13 cellular contexts compared by ENCODE assay signal in genomic region chr1:213939888-213940287, GRCh38. TPM values are rescaled to one million over a fixed set of nuclear protein-coding genes. Genes with fewer than 3 reads are reported as not detected.
A peak's percentile ranks its signal among the peaks of the same experiment; 100 is the strongest.
DNase-seq lines count a peak whose midpoint lies in the region; ATAC-seq and TF ChIP-seq lines count a peak whose summit lies in the region.
"Had no signal": no experiment of that assay in that cellular context is flagged by ENCODE, and none has a peak within 500 bp of the region (broad histone marks: within the 10 kb centered on the region; RNA-seq: fewer than 3 reads in every experiment).

No MANE protein-coding gene starts in this region.

- H4K5ac ChIP-seq in IMR-90 (ENCODE audit: low read depth, low read length), result no peak overlapping the region

- H3K4me1 Mint-ChIP-seq in endodermal cell, result peaks cover 13% of the 10 kb centered on the region
- H3K4me1 Mint-ChIP-seq: B cell had no signal

- TF ChIP-seq RAD21 in IMR-90 (IDR thresholded peaks at IDR 0.05; ENCODE audit: low read length), result no peak
- TF ChIP-seq RAD21 in SK-N-SH (IDR thresholded peaks at IDR 0.05; ENCODE audit: low read length), result no peak

- H2AK5ac ChIP-seq in IMR-90 (ENCODE audit: low read depth, low read length), result no peak overlapping the region

- H3K79me1 ChIP-seq in IMR-90 (ENCODE audit: low read depth in 1 of 2, low read length in 2 of 2), result no peaks in the 10 kb centered on the region

- no peak overlapping the region for H4K8ac ChIP-seq in IMR-90 (ENCODE audit: low read depth in 2 of 2, low read length in 2 of 2)

- no peaks in the 10 kb centered on the region for H3K79me2 ChIP-seq in SK-N-SH (ENCODE audit: insufficient read depth)

- H3K9me1 ChIP-seq in IMR-90 (ENCODE audit: insufficient read depth, low read length), result no peaks in the 10 kb centered on the region

- H3F3A ChIP-seq in SK-N-SH (replicated peaks; ENCODE audit: insufficient read depth), result no peaks in the 10 kb centered on the region

- no peak overlapping the region for H3K14ac ChIP-seq in IMR-90 (replicated peaks; ENCODE audit: low read depth, low read length)

- H3K27me3 ChIP-seq in IMR-90 (ENCODE audit: control insufficient read depth, insufficient read depth, low read length), result no peaks in the 10 kb centered on the region
- no peaks in the 10 kb centered on the region for H3K27me3 ChIP-seq in endodermal cell (ENCODE audit: control insufficient read depth, insufficient read depth, low read length, poor library complexity, severe bottlenecking)
- H3K27me3 ChIP-seq in upper lobe of right lung, result no peaks in the 10 kb centered on the region
- H3K27me3 ChIP-seq in SK-N-SH (ENCODE audit: insufficient read depth), result no peaks in the 10 kb centered on the region

- H3K9me2 ChIP-seq in SK-N-SH, result no peaks in the 10 kb centered on the region

- TF ChIP-seq POLR2A in IMR-90 (IDR thresholded peaks at IDR 0.05; ENCODE audit: low read depth, low read length), result no peak

- dilution Hi-C loops in IMR-90 (cut with HindIII; ENCODE audit: low sequenced_read_pairs, unreplicated experiment), result no loop called here

- peaks cover 2% of the 10 kb centered on the region for H3K27me3 Mint-ChIP-seq in endodermal cell (ENCODE audit: insufficient read depth)
- H3K27me3 Mint-ChIP-seq: B cell had no signal

- in situ Hi-C loops in IMR-90 (cut with MboI; ENCODE audit: low sequenced_read_pairs), result no loop called here

- H3K36me3 Mint-ChIP-seq in endodermal cell (ENCODE audit: low read depth), result no peaks in the 10 kb centered on the region
- H3K36me3 Mint-ChIP-seq: CD8-positive, alpha-beta T cell had no signal

- H2BK20ac ChIP-seq in IMR-90 (ENCODE audit: low read depth, low read length), result no peak overlapping the region

- H3K18ac ChIP-seq in IMR-90 (ENCODE audit: low read depth, low read length), result no peak overlapping the region

- no peak overlapping the region for H4K91ac ChIP-seq in IMR-90 (ENCODE audit: insufficient read depth, low read depth, low read length)

- H3K9me3 Mint-ChIP-seq in endodermal cell, result peaks cover 17% of the 10 kb centered on the region

- no peak overlapping the region for H3K27ac Mint-ChIP-seq in endodermal cell
- H3K27ac Mint-ChIP-seq: B cell; CD8-positive, alpha-beta T cell had no signal

- H3K4me3 Mint-ChIP-seq in endodermal cell, result no peak overlapping the region
- H3K4me3 Mint-ChIP-seq: B cell; CD8-positive, alpha-beta T cell had no signal

- H3K36me3 ChIP-seq in IMR-90 (ENCODE audit: control insufficient read depth, insufficient read depth, low read length) (no peaks in the 10 kb centered on the region), endodermal cell (ENCODE audit: control insufficient read depth, insufficient read depth, low read length) (no peaks in the 10 kb centered on the region), upper lobe of right lung (no peaks in the 10 kb centered on the region), SK-N-SH (replicated peaks in 1 of 2; ENCODE audit: control insufficient read depth in 1 of 2, insufficient read depth in 2 of 2, low read length in 1 of 2) (no peaks in the 10 kb centered on the region)
- H3K36me3 ChIP-seq: HAP-1 had no signal

- no peak overlapping the region for H2BK120ac ChIP-seq in IMR-90 (ENCODE audit: low read depth, low read length)

- no peak overlapping the region for H3K56ac ChIP-seq in IMR-90 (ENCODE audit: extremely low read depth, insufficient read depth, low read length)

- H2BK5ac ChIP-seq in IMR-90 (ENCODE audit: low read depth, low read length, poor library complexity, severe bottlenecking), result no peak overlapping the region

- WGBS in IMR-90 (ENCODE audit: extremely low coverage in 2 of 2, insufficient read length in 1 of 2), 2 experiments, result 60% methylated on average over 1 of the region's 3 CpGs; no CpG with 5 or more reads in 1 of the 2 experiments
- WGBS in endodermal cell (ENCODE audit: insufficient coverage in 1 of 2, insufficient read length in 1 of 2), 2 experiments, result 97 to 100% methylated on average over 1 to 3 of the region's 3 CpGs
- 39% methylated on average over 3 of the region's 3 CpGs for WGBS in SK-N-SH (ENCODE audit: low lambda C conversion rate)

- H3K9me3 ChIP-seq in IMR-90 (ENCODE audit: control insufficient read depth, insufficient read depth, low read length) (no peaks in the 10 kb centered on the region), endodermal cell (ENCODE audit: control insufficient read depth, low read length) (peaks cover 33% of the 10 kb centered on the region), upper lobe of right lung (no peaks in the 10 kb centered on the region), SK-N-SH (no peaks in the 10 kb centered on the region)
- H3K9me3 ChIP-seq: HAP-1 had no signal

- DNase-seq in D341Med (ENCODE audit: low spot score), result peak; percentile 74
- DNase-seq in IMR-90, result no peak
- no peak for DNase-seq in endodermal cell
- no peak for DNase-seq in upper lobe of right lung
- no peak for DNase-seq in NCI-H1694 treated with DMSO at 0.1 percent for 48 hours (lab: John Stamatoyannopoulos, UW)
- DNase-seq in SK-N-SH, result no peak
- DNase-seq: CD8-positive, alpha-beta T cell; COR-L47; DMS53 had no signal

- BruUV-seq in IMR-90 (replicated peaks; lab: Mats Ljungman, UMichigan), result no TSS peak

- H3K9ac ChIP-seq in IMR-90 (ENCODE audit: low read depth, low read length) (no peak overlapping the region), endodermal cell (ENCODE audit: extremely low read depth, low read length, poor library complexity, severe bottlenecking) (no peak overlapping the region), SK-N-SH (no peak overlapping the region)

- H3K27ac ChIP-seq in IMR-90 (ENCODE audit: insufficient read depth, low read length) (no peak overlapping the region), endodermal cell (ENCODE audit: low read depth, low read length) (no peak overlapping the region), upper lobe of right lung (no peak overlapping the region), SK-N-SH (ENCODE audit: low read depth in 2 of 2, low read length in 1 of 2) (no peak overlapping the region)
- H3K27ac ChIP-seq: C4-2B had no signal

- no peak overlapping the region for H3K4me2 ChIP-seq in IMR-90 (ENCODE audit: low read depth, low read length)
- no peak overlapping the region for H3K4me2 ChIP-seq in SK-N-SH

- CTCF ChIA-PET in IMR-90 (lab: Yijun Ruan, JAX), result no interaction called here
- CTCF ChIA-PET in SK-N-SH (lab: Yijun Ruan, JAX), result no interaction called here

- intact Hi-C loops in IMR-90 (cut with micrococcal nuclease), result no loop called here
- intact Hi-C loops in upper lobe of right lung (cut with DNase I), result no loop called here

- TF ChIP-seq CTCF in IMR-90 (conservative IDR thresholded peaks at IDR 0.05; ENCODE audit: low read depth, low read length) (no peak), endodermal cell (conservative IDR thresholded peaks at IDR 0.05) (no peak), upper lobe of right lung (IDR thresholded peaks at IDR 0.05) (no peak), SK-N-SH (IDR thresholded peaks at IDR 0.05) (no peak)

- peak overlapping the region; percentile 24 for H2AK9ac ChIP-seq in IMR-90 (replicated peaks; ENCODE audit: low read depth, low read length, poor library complexity)

- ATAC-seq in IMR-90 (ENCODE audit: low read depth), result no peak
- peak; percentile 31 for ATAC-seq in upper lobe of right lung
- no peak for ATAC-seq in GM19324 (IDR thresholded peaks at IDR 0.05; ENCODE audit: low FRiP score, unreplicated experiment)
- ATAC-seq: CD8-positive, alpha-beta T cell had no signal

- TF ChIP-seq EP300 in SK-N-SH (IDR thresholded peaks at IDR 0.05; ENCODE audit: borderline replicate concordance in 1 of 2, low read depth in 1 of 2, low read length in 1 of 2), result no peak

- no peak overlapping the region for H3K4ac ChIP-seq in IMR-90 (ENCODE audit: low read depth, low read length)

- H2BK15ac ChIP-seq in IMR-90 (ENCODE audit: low read depth, low read length), result no peak overlapping the region

- H3K23ac ChIP-seq in IMR-90 (ENCODE audit: low read depth, low read length), result no peak overlapping the region

- H3K4me1 ChIP-seq in IMR-90 (ENCODE audit: control insufficient read depth, insufficient read depth, low read length) (no peaks in the 10 kb centered on the region), endodermal cell (ENCODE audit: control insufficient read depth, insufficient read depth, low read length) (no peaks in the 10 kb centered on the region), upper lobe of right lung (no peaks in the 10 kb centered on the region), SK-N-SH (ENCODE audit: control insufficient read depth in 1 of 2, insufficient read depth in 2 of 2, low read depth in 1 of 2, low read length in 1 of 2) (no peaks in the 10 kb centered on the region; a peak in 1 of 4 replicates)
- H3K4me1 ChIP-seq: HAP-1 had no signal

- no peak overlapping the region for H2AFZ ChIP-seq in IMR-90 (replicated peaks; ENCODE audit: low read length, poor library complexity)
- no peak overlapping the region for H2AFZ ChIP-seq in SK-N-SH (ENCODE audit: low read depth)

- POLR2A ChIA-PET in IMR-90 (lab: Charles Lee; ENCODE audit: unreplicated experiment) (no interaction called here), SK-N-SH (lab: Yijun Ruan, JAX) (no interaction called here)

- H4K20me1 ChIP-seq in IMR-90 (ENCODE audit: insufficient read depth, low read length), result no peaks in the 10 kb centered on the region
- H4K20me1 ChIP-seq in SK-N-SH (ENCODE audit: insufficient read depth), result no peaks in the 10 kb centered on the region

- H3K4me3 ChIP-seq in IMR-90 (ENCODE audit: insufficient read depth, low read depth, low read length) (no peak overlapping the region), endodermal cell (ENCODE audit: low read length) (peak overlapping the region; percentile 12), upper lobe of right lung (no peak overlapping the region), SK-N-SH (ENCODE audit: low read depth in 2 of 2, low read length in 1 of 2) (no peak overlapping the region)
- H3K4me3 ChIP-seq: HAP-1 had no signal

TF ChIP-seq in IMR-90, 13 proteins besides CTCF, POLR2A, EP300 and RAD21 (continues in another document):
- TF ChIP-seq NFE2L2 (IDR thresholded peaks at IDR 0.05; ENCODE audit: low read depth, low read length) (no peak), FOS (IDR thresholded peaks at IDR 0.05; ENCODE audit: low read depth, low read length) (no peak), MAFK (IDR thresholded peaks at IDR 0.05; ENCODE audit: low read depth, low read length) (no peak)

TF ChIP-seq in SK-N-SH, 30 proteins besides CTCF, POLR2A, EP300 and RAD21 (continues in another document):
- TF ChIP-seq MEF2A (IDR thresholded peaks at IDR 0.05; ENCODE audit: borderline replicate concordance, low read depth) (no peak), EZH2phosphoT487 (IDR thresholded peaks at IDR 0.05; ENCODE audit: borderline replicate concordance, low read depth) (no peak), YY1 (IDR thresholded peaks at IDR 0.05; ENCODE audit: low read depth) (no peak)

RNA-seq across cellular contexts. Expression of gene PROX1, which starts 47.9 kb away (rescaled TPM):
- total RNA-seq in IMR-90 (2012; rRNA removed), result under 0.01 and 0.28 TPM in 2 replicates
- polyA plus RNA-seq in IMR-90 (2012; rRNA removed), result 0.02 and 0.03 TPM in 2 replicates
- 0.02 TPM in 1 of 2 replicates, not detected in the other for polyA plus RNA-seq in IMR-90 (2012; cell fraction: cytosol; rRNA removed)
- 0.01 TPM in 1 of 2 replicates, not detected in the other for polyA plus RNA-seq in IMR-90 (2012; cell fraction: nucleus; rRNA removed; ENCODE audit: low replicate concordance)
- total RNA-seq in endodermal cell, result 1 to 10 TPM; 1.5 to 3.9 TPM
- polyA plus RNA-seq in endodermal cell (2013, experiment 1 of 2), result 6.0 TPM
- polyA plus RNA-seq in endodermal cell (2013, experiment 2 of 2), result 4.8 TPM
- 14.1 TPM for total RNA-seq in upper lobe of right lung
- 0.25 and 0.45 TPM in 2 replicates for polyA plus RNA-seq in SK-N-SH (2012; rRNA removed)
- 0.55 and 0.71 TPM in 2 replicates for polyA plus RNA-seq in SK-N-SH (2012; cell fraction: cytosol; rRNA removed)
- 0.45 and 0.51 TPM in 2 replicates for polyA plus RNA-seq in SK-N-SH (2012; cell fraction: nucleus; rRNA removed)
- total RNA-seq: CD8-positive, alpha-beta T cell had no signal
